Comparison of ENCODE assay signal across 24 cellular contexts in genomic region chr9:102273952-102274351, GRCh38.
DNase-seq lines count a peak whose midpoint lies in the region; ATAC-seq, FAIRE-seq and TF ChIP-seq lines count a peak whose summit lies in the region.
"Had no signal": no experiment of that assay in that cellular context is flagged by ENCODE, and none has a peak within 500 bp of the region (broad histone marks: within the 10 kb centered on the region; RNA-seq: fewer than 3 reads in every experiment).

No MANE protein-coding gene starts in this region.

- peaks cover 13% of the 10 kb centered on the region for H3K9me3 Mint-ChIP-seq in CD4-positive, alpha-beta T cell

- peak; percentile 6 for FAIRE-seq in D721Med (lab: Jason Lieb, UNC)
- no peak for FAIRE-seq in bronchial epithelial cell (lab: Jason Lieb, UNC)
- FAIRE-seq: H1, HepG2 had no signal

- DNase-seq in D721Med (ENCODE audit: insufficient read length, low spot score) (no peak), MG63 (peak; percentile 3), bronchial epithelial cell (ENCODE audit: low read depth) (peak; percentile 29), kidney tubule cell (ENCODE audit: low spot score) (peak; percentile 10), aorta (no peak), ecto neural progenitor cell (ENCODE audit: low spot score) (no peak)
- no peak for DNase-seq in CD4-positive, alpha-beta T cell
- DNase-seq: AML-193; Calu3; DND-41; GF-D8; HFFc6; MM.1S; NCI-H1105 treated with DMSO at 0.1 percent for 48 hours; NCI-H187 treated with DMSO at 0.1 percent for 48 hours; NCI-H524 treated with DMSO at 0.1 percent for 48 hours; NK-92 treated with Interleukin-12 subunit alpha and Interleukin-12 subunit beta, amount 100 ng/mL, for 24 hours had no signal

- no peaks in the 10 kb centered on the region for H3K4me1 Mint-ChIP-seq in CD4-positive, alpha-beta T cell (ENCODE audit: low read depth)

- WGBS in aorta, 2 donors: 48 to 55% methylated on average over 2 of the region's 2 CpGs

- peak overlapping the region; percentile 16 for H3K4me3 ChIP-seq in MG63
- H3K4me3 ChIP-seq in bronchial epithelial cell (ENCODE audit: low read depth, low read length): no peak overlapping the region
- no peak overlapping the region for H3K4me3 ChIP-seq in aorta (ENCODE audit: low read length in 2 of 2)
- H3K4me3 ChIP-seq: SK-N-MC had no signal

- POLR2A ChIA-PET in CD4-positive, alpha-beta T cell (lab: Charles Lee): no interaction called here

- TF ChIP-seq CTCF in D721Med (IDR thresholded peaks at IDR 0.05; ENCODE audit: insufficient read depth, missing control alignments) (no peak), bronchial epithelial cell (IDR thresholded peaks at IDR 0.05; ENCODE audit: insufficient read depth, low read length, severe bottlenecking) (no peak)
- no peak for TF ChIP-seq CTCF in CD4-positive, alpha-beta T cell (IDR thresholded peaks at IDR 0.05)

- CTCF ChIA-PET in CD4-positive, alpha-beta T cell (lab: Charles Lee): no interaction called here

- no peaks in the 10 kb centered on the region for H3K27me3 Mint-ChIP-seq in CD4-positive, alpha-beta T cell

- H3K4me3 Mint-ChIP-seq in CD4-positive, alpha-beta T cell: no peak overlapping the region
- H3K4me3 Mint-ChIP-seq: HFFc6 had no signal

- intact Hi-C loops in aorta (cut with DNase I): no loop called here
- intact Hi-C loops in CD4-positive, alpha-beta T cell (cut with DNase I, micrococcal nuclease): no loop called here

- no peaks in the 10 kb centered on the region for H3K36me3 ChIP-seq in MG63
- no peaks in the 10 kb centered on the region for H3K36me3 ChIP-seq in bronchial epithelial cell (ENCODE audit: control insufficient read depth, insufficient read depth, low read length)
- H3K36me3 ChIP-seq in aorta (ENCODE audit: control insufficient read depth in 1 of 2, insufficient read depth in 2 of 2, low read length in 1 of 2): no peaks in the 10 kb centered on the region

- H3K27me3 ChIP-seq in MG63: no peaks in the 10 kb centered on the region
- H3K27me3 ChIP-seq in bronchial epithelial cell (ENCODE audit: control insufficient read depth, insufficient read depth, low read length): no peaks in the 10 kb centered on the region
- no peaks in the 10 kb centered on the region for H3K27me3 ChIP-seq in aorta (ENCODE audit: control insufficient read depth in 1 of 2, insufficient read depth in 2 of 2, low read length in 1 of 2)
- no peaks in the 10 kb centered on the region for H3K27me3 ChIP-seq in CD4-positive, alpha-beta T cell (ENCODE audit: control insufficient read depth, insufficient read depth, low read length)

- no peak for ATAC-seq in aorta (ENCODE audit: low FRiP score)
- ATAC-seq in CD4-positive, alpha-beta T cell (ENCODE audit: poor library complexity): no peak
- no peak for ATAC-seq in GM21619 (IDR thresholded peaks at IDR 0.05; ENCODE audit: unreplicated experiment)
- ATAC-seq: HepG2, Right ventricle myocardium inferior had no signal

- H3K36me3 Mint-ChIP-seq in CD4-positive, alpha-beta T cell (ENCODE audit: low read depth): no peaks in the 10 kb centered on the region

- no peaks in the 10 kb centered on the region for H3K4me1 ChIP-seq in aorta (ENCODE audit: control insufficient read depth in 1 of 2, insufficient read depth in 2 of 2, low read length in 2 of 2)

- H3K27ac ChIP-seq in aorta (ENCODE audit: low read depth in 1 of 2, low read length in 2 of 2): no peak overlapping the region
- H3K27ac ChIP-seq in CD4-positive, alpha-beta T cell (ENCODE audit: low read depth, low read length): no peak overlapping the region
- H3K27ac ChIP-seq: HL-60, KMS-11, SK-N-MC had no signal

- H3K9me3 ChIP-seq in MG63: no peaks in the 10 kb centered on the region
- no peaks in the 10 kb centered on the region for H3K9me3 ChIP-seq in aorta (ENCODE audit: control insufficient read depth, low read length)
- H3K9me3 ChIP-seq in CD4-positive, alpha-beta T cell (ENCODE audit: control insufficient read depth, low read length): no peaks in the 10 kb centered on the region

- H3K27ac Mint-ChIP-seq in CD4-positive, alpha-beta T cell: no peak overlapping the region
- H3K27ac Mint-ChIP-seq: HFFc6 had no signal

Comparison
In these comparisons a context has a peak if more than half of its experiments do, and no peak if none do; other contexts are left out.
1. DNase-seq: peak in MG63 (single experiment), bronchial epithelial cell (single experiment) and kidney tubule cell (single experiment); none in D721Med (single experiment), aorta (0 of 2), ecto neural progenitor cell (single experiment) and CD4-positive, alpha-beta T cell (0 of 10).